ENCODE assay signal across 7 cellular contexts in genomic region chr12:73341559-73342247, GRCh38.
"Had no signal": no experiment of that assay in that cellular context is flagged by ENCODE, and none has a peak within 500 bp of the region (broad histone marks: within the 10 kb centered on the region; RNA-seq: fewer than 3 reads in every experiment).

No MANE protein-coding gene starts in this region.

- H3K9me3 ChIP-seq: HAP-1 had no signal

- H3K4me1 ChIP-seq: HAP-1 had no signal

- H3K4me3 Mint-ChIP-seq: HFFc6 had no signal

- H3K27ac Mint-ChIP-seq: HFFc6 had no signal

- H3K27ac ChIP-seq: HL-60 had no signal

- H3K4me3 ChIP-seq: HAP-1 had no signal

- ATAC-seq: HCT116 had no signal

- DNase-seq: GOT3, H7, HFFc6, IMR-90 had no signal

- H3K36me3 ChIP-seq: HAP-1 had no signal
